Comparison of ENCODE assay signal across 19 cellular contexts in the genomic region with DNA sequence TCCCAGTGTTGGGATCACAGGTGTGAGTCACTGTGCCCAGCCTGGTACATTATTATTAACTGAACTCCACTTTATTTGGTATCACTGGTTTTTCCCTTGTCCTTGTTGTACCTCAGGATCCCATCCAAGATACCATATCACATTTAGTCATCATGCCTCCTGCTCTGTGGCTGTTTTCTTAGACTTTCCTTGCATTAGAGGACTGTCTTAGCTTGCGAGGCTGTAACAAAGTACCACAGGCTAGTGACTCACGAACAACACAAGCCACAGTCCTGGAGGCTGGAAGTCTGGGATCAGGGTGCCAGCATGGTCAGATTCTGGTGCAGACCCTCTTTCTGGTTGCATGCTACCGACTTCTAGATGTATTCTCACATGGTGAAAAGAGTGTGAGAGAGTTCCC. TPM values are rescaled to one million over a fixed set of nuclear protein-coding genes. Genes with fewer than 3 reads are reported as not detected.
A peak's percentile ranks its signal among the peaks of the same experiment; 100 is the strongest.
DNase-seq lines count a peak whose midpoint lies in the region; ATAC-seq, FAIRE-seq and TF ChIP-seq lines count a peak whose summit lies in the region.
"Had no signal": no experiment of that assay in that cellular context is flagged by ENCODE, and none has a peak within 500 bp of the region (broad histone marks: within the 10 kb centered on the region; RNA-seq: fewer than 3 reads in every experiment).

No MANE protein-coding gene starts in this region.

- peaks cover 28% of the 10 kb centered on the region for H3K4me1 Mint-ChIP-seq in activated naive CD8-positive, alpha-beta T cell treated with anti-CD3 and anti-CD28 coated beads for 36 hours
- H3K4me1 Mint-ChIP-seq in stimulated activated memory B cell treated with anti-CD40 and anti-IgM and Interleukin-4, amounts not matched to agents 10 μg/mL and 1 μg/mL and 100 μg/mL, for 72 hours, result peaks cover 63% of the 10 kb centered on the region

- H3K4me3 ChIP-seq in SK-N-SH (ENCODE audit: low read depth in 2 of 2, low read length in 1 of 2) (no peak overlapping the region), epithelial cell of esophagus (ENCODE audit: low read length) (no peak overlapping the region), trophoblast cell (ENCODE audit: low read depth, low read length) (no peak overlapping the region)
- H3K4me3 ChIP-seq: BLaER1, esophagus muscularis mucosa, left lung, uterus had no signal

- no peak overlapping the region for H2AFZ ChIP-seq in SK-N-SH (ENCODE audit: low read depth)
- no peak overlapping the region for H2AFZ ChIP-seq in trophoblast cell (ENCODE audit: insufficient read depth, low read length, poor library complexity)

- no peak for FAIRE-seq in urothelium cell line (lab: Jason Lieb, UNC)
- FAIRE-seq: HepG2 had no signal

- no peak overlapping the region for H2BK5ac ChIP-seq in trophoblast cell (ENCODE audit: low read depth, low read length, poor library complexity)

- H3K79me1 ChIP-seq in trophoblast cell (ENCODE audit: low read length), result no peaks in the 10 kb centered on the region

- POLR2A ChIA-PET in SK-N-SH (lab: Yijun Ruan, JAX), result no interaction called here

- H3K36me3 Mint-ChIP-seq in activated naive CD8-positive, alpha-beta T cell treated with anti-CD3 and anti-CD28 coated beads for 36 hours, result peaks cover 17% of the 10 kb centered on the region
- H3K36me3 Mint-ChIP-seq in stimulated activated memory B cell treated with anti-CD40 and anti-IgM and Interleukin-4, amounts not matched to agents 10 μg/mL and 1 μg/mL and 100 μg/mL, for 72 hours, result peaks cover 14% of the 10 kb centered on the region

- no peaks in the 10 kb centered on the region for H3K9me2 ChIP-seq in SK-N-SH

- no peaks in the 10 kb centered on the region for H3K27me3 Mint-ChIP-seq in activated naive CD8-positive, alpha-beta T cell treated with anti-CD3 and anti-CD28 coated beads for 36 hours
- no peaks in the 10 kb centered on the region for H3K27me3 Mint-ChIP-seq in stimulated activated memory B cell treated with anti-CD40 and anti-IgM and Interleukin-4, amounts not matched to agents 10 μg/mL and 1 μg/mL and 100 μg/mL, for 72 hours
- H3K27me3 Mint-ChIP-seq: activated CD8-positive, alpha-beta T cell treated with anti-CD3 and anti-CD28 coated beads for 36 hours; dendritic cell treated with granulocyte-macrophage colony-stimulating factor and Interleukin-4, amounts not matched to agents 40 ng/mL and 50 ng/mL, for 4 days had no signal

- peaks cover 100% of the 10 kb centered on the region for H3K79me2 ChIP-seq in SK-N-SH (ENCODE audit: insufficient read depth)
- peaks cover 17% of the 10 kb centered on the region for H3K79me2 ChIP-seq in trophoblast cell (ENCODE audit: control insufficient read depth, insufficient read depth, low read length, poor library complexity)

- WGBS in SK-N-SH (ENCODE audit: low lambda C conversion rate), result 72% methylated on average over 3 of the region's 3 CpGs
- no CpG with 5 or more reads among the region's 3 CpGs for WGBS in trophoblast cell (ENCODE audit: extremely low coverage, insufficient coverage, insufficient read length)

- H3K4me3 Mint-ChIP-seq in activated naive CD8-positive, alpha-beta T cell treated with anti-CD3 and anti-CD28 coated beads for 36 hours, result no peak overlapping the region
- no peak overlapping the region for H3K4me3 Mint-ChIP-seq in stimulated activated memory B cell treated with anti-CD40 and anti-IgM and Interleukin-4, amounts not matched to agents 10 μg/mL and 1 μg/mL and 100 μg/mL, for 72 hours
- H3K4me3 Mint-ChIP-seq: activated CD8-positive, alpha-beta T cell treated with anti-CD3 and anti-CD28 coated beads for 36 hours; activated T-helper 1 cell treated with anti-CD3 and anti-CD28 coated beads, Interleukin-12 subunit alpha, Interleukin-12 subunit beta, Interleukin-2, Interleukin-4 antibody, amounts not matched to agents 30 ng/mL and 10 ng/mL and 1 ng/mL, durations not matched to agents 14 hours and 24 hours and 36 hours; dendritic cell treated with granulocyte-macrophage colony-stimulating factor and Interleukin-4, amounts not matched to agents 40 ng/mL and 50 ng/mL, for 4 days had no signal

- no peak for TF ChIP-seq RAD21 in SK-N-SH (IDR thresholded peaks at IDR 0.05; ENCODE audit: low read length)

- TF ChIP-seq CTCF in SK-N-SH (IDR thresholded peaks at IDR 0.05) (no peak), epithelial cell of esophagus (IDR thresholded peaks at IDR 0.05; ENCODE audit: insufficient read depth, low read depth, low read length, missing control alignments) (no peak)

- H2AK5ac ChIP-seq in trophoblast cell (ENCODE audit: low read length), result no peak overlapping the region

- H3K9ac ChIP-seq in SK-N-SH (no peak overlapping the region), trophoblast cell (ENCODE audit: low read length) (no peak overlapping the region)
- H3K9ac ChIP-seq: BLaER1 had no signal

- H3K27ac Mint-ChIP-seq in activated naive CD8-positive, alpha-beta T cell treated with anti-CD3 and anti-CD28 coated beads for 36 hours, result no peak overlapping the region
- no peak overlapping the region for H3K27ac Mint-ChIP-seq in stimulated activated memory B cell treated with anti-CD40 and anti-IgM and Interleukin-4, amounts not matched to agents 10 μg/mL and 1 μg/mL and 100 μg/mL, for 72 hours
- H3K27ac Mint-ChIP-seq: activated CD8-positive, alpha-beta T cell treated with anti-CD3 and anti-CD28 coated beads for 36 hours; activated T-helper 1 cell treated with anti-CD3 and anti-CD28 coated beads, Interleukin-12 subunit alpha, Interleukin-12 subunit beta, Interleukin-2, Interleukin-4 antibody, amounts not matched to agents 30 ng/mL and 10 ng/mL and 1 ng/mL, durations not matched to agents 14 hours and 24 hours and 36 hours; dendritic cell treated with granulocyte-macrophage colony-stimulating factor and Interleukin-4, amounts not matched to agents 40 ng/mL and 50 ng/mL, for 4 days had no signal

- CTCF ChIA-PET in SK-N-SH (lab: Yijun Ruan, JAX), result no interaction called here

- H4K91ac ChIP-seq in trophoblast cell (ENCODE audit: low read depth, low read length), result no peak overlapping the region

- H4K8ac ChIP-seq in trophoblast cell (ENCODE audit: low read depth, low read length), result no peak overlapping the region

- H3K27me3 ChIP-seq in SK-N-SH (ENCODE audit: insufficient read depth) (no peaks in the 10 kb centered on the region), trophoblast cell (ENCODE audit: insufficient read depth, low read length) (no peaks in the 10 kb centered on the region)
- H3K27me3 ChIP-seq: BLaER1, esophagus muscularis mucosa, left lung, uterus had no signal

- peaks cover 0 to 8% of the 10 kb centered on the region in 2 experiments; a peak in 1 of 4 replicates for H3K4me1 ChIP-seq in SK-N-SH (ENCODE audit: control insufficient read depth in 1 of 2, insufficient read depth in 2 of 2, low read depth in 1 of 2, low read length in 1 of 2)
- H3K4me1 ChIP-seq in trophoblast cell (ENCODE audit: control insufficient read depth in 1 of 2, insufficient read depth in 2 of 2, low read length in 2 of 2), result peaks cover 2 to 3% of the 10 kb centered on the region in 2 experiments

- H3K18ac ChIP-seq in trophoblast cell (ENCODE audit: low read length), result no peak overlapping the region

- no peak overlapping the region for H4K12ac ChIP-seq in trophoblast cell (ENCODE audit: low read depth, low read length)

- peak overlapping the region; percentile 57 for H3K4ac ChIP-seq in trophoblast cell (ENCODE audit: low read depth, low read length)

- ATAC-seq in stimulated activated memory B cell treated with anti-CD40 and anti-IgM and Interleukin-4, amounts not matched to agents 10 μg/mL and 1 μg/mL and 100 μg/mL, for 72 hours, result no peak
- ATAC-seq: activated CD8-positive, alpha-beta T cell treated with anti-CD3 and anti-CD28 coated beads for 36 hours; HepG2; left lung had no signal

- DNase-seq in EH (ENCODE audit: low read depth) (peak; percentile 83), SK-N-SH (no peak), epithelial cell of esophagus (ENCODE audit: low read depth) (peak; percentile 39), trophoblast cell (peak; percentile 90 to 93), urothelium cell line (ENCODE audit: low spot score) (no peak)
- DNase-seq in activated naive CD8-positive, alpha-beta T cell treated with anti-CD3 and anti-CD28 coated beads for 36 hours, result no peak
- no peak for DNase-seq in stimulated activated CD4-positive, alpha-beta T cell treated with anti-CD3 and anti-CD28 coated beads, Interleukin-2, amount 100 ng/mL, for 24 hours
- DNase-seq: activated CD8-positive, alpha-beta T cell treated with anti-CD3 and anti-CD28 coated beads for 36 hours; left lung; NCI-H2029 treated with DMSO at 0.1 percent for 48 hours; NCI-H524; stimulated activated naive CD4-positive, alpha-beta T cell treated with Interleukin-2 at 50 U/mL for 16 hours; uterus had no signal

- no peak overlapping the region for H2BK120ac ChIP-seq in trophoblast cell (ENCODE audit: insufficient read depth, low read length, poor library complexity)

- no peak overlapping the region for H3K14ac ChIP-seq in trophoblast cell (ENCODE audit: low read length)

- H3K9me3 ChIP-seq in SK-N-SH, result no peaks in the 10 kb centered on the region
- no peaks in the 10 kb centered on the region for H3K9me3 ChIP-seq in trophoblast cell (ENCODE audit: insufficient read depth, low read depth, low read length)
- H3K9me3 ChIP-seq: BLaER1, esophagus muscularis mucosa, left lung, uterus had no signal

- TF ChIP-seq EP300 in SK-N-SH (IDR thresholded peaks at IDR 0.05; ENCODE audit: borderline replicate concordance in 1 of 2, low read depth in 1 of 2, low read length in 1 of 2), result no peak

- no peak overlapping the region for H2BK12ac ChIP-seq in trophoblast cell (ENCODE audit: low read length)

- no peaks in the 10 kb centered on the region for H3K9me3 Mint-ChIP-seq in activated naive CD8-positive, alpha-beta T cell treated with anti-CD3 and anti-CD28 coated beads for 36 hours
- H3K9me3 Mint-ChIP-seq in stimulated activated memory B cell treated with anti-CD40 and anti-IgM and Interleukin-4, amounts not matched to agents 10 μg/mL and 1 μg/mL and 100 μg/mL, for 72 hours, result no peaks in the 10 kb centered on the region
- H3K9me3 Mint-ChIP-seq: activated CD8-positive, alpha-beta T cell treated with anti-CD3 and anti-CD28 coated beads for 36 hours; activated T-helper 1 cell treated with anti-CD3 and anti-CD28 coated beads, Interleukin-12 subunit alpha, Interleukin-12 subunit beta, Interleukin-2, Interleukin-4 antibody, amounts not matched to agents 30 ng/mL and 10 ng/mL and 1 ng/mL, durations not matched to agents 14 hours and 24 hours and 36 hours; dendritic cell treated with granulocyte-macrophage colony-stimulating factor and Interleukin-4, amounts not matched to agents 40 ng/mL and 50 ng/mL, for 4 days had no signal

- no peak overlapping the region for H3K23ac ChIP-seq in trophoblast cell (ENCODE audit: low read length)

- H3K27ac ChIP-seq in SK-N-SH (ENCODE audit: low read depth in 2 of 2, low read length in 1 of 2) (peak overlapping the region in 1 of 2 experiments; percentile 34; a peak in 2 of 4 replicates), trophoblast cell (ENCODE audit: low read depth, low read length) (no peak overlapping the region)
- H3K27ac ChIP-seq: BLaER1, left lung, uterus had no signal

- no peak overlapping the region; the same call in 1 of the 2 replicates for H3K4me2 ChIP-seq in SK-N-SH
- no peak overlapping the region for H3K4me2 ChIP-seq in trophoblast cell (ENCODE audit: low read length)
- H3K4me2 ChIP-seq: BLaER1 had no signal

- H3K36me3 ChIP-seq in SK-N-SH (replicated peaks in 1 of 2; ENCODE audit: control insufficient read depth in 1 of 2, insufficient read depth in 2 of 2, low read length in 1 of 2) (peaks cover 0 to 24% of the 10 kb centered on the region in 2 experiments), trophoblast cell (ENCODE audit: control insufficient read depth in 1 of 2, insufficient read depth in 2 of 2, low read length in 2 of 2) (peaks cover 8% of the 10 kb centered on the region in 2 experiments)
- H3K36me3 ChIP-seq: uterus had no signal

- H3F3A ChIP-seq in SK-N-SH (replicated peaks; ENCODE audit: insufficient read depth), result peaks cover 16% of the 10 kb centered on the region

- H4K20me1 ChIP-seq in SK-N-SH (ENCODE audit: insufficient read depth), result peaks cover 100% of the 10 kb centered on the region

RNA-seq across cellular contexts. Expression of a gene that starts 12.2 kb away (rescaled TPM):
- polyA plus RNA-seq in SK-N-SH (2012; rRNA removed), result 211 and 308 TPM in 2 replicates
- polyA plus RNA-seq in SK-N-SH (2012; cell fraction: cytosol; rRNA removed), result 210 and 230 TPM in 2 replicates
- 366 and 455 TPM in 2 replicates for polyA plus RNA-seq in SK-N-SH (2012; cell fraction: nucleus; rRNA removed)
- 105 TPM in 2 replicates for polyA plus RNA-seq in trophoblast cell (2013)
- total RNA-seq in activated naive CD8-positive, alpha-beta T cell treated with anti-CD3 and anti-CD28 coated beads for 36 hours, result 10 to 100 TPM; 88.0 to 88.6 TPM

Comparison
In these comparisons a context has a peak if more than half of its experiments do, and no peak if none do; other contexts are left out.
1. DNase-seq: peak in EH (single experiment), epithelial cell of esophagus (single experiment) and trophoblast cell (2 of 2); none in SK-N-SH (single experiment), activated naive CD8-positive, alpha-beta T cell treated with anti-CD3 and anti-CD28 coated beads for 36 hours (single experiment), urothelium cell line (single experiment) and stimulated activated CD4-positive, alpha-beta T cell treated with anti-CD3 and anti-CD28 coated beads, Interleukin-2, amount 100 ng/mL, for 24 hours (0 of 2).